ENCODE assay signal across 1 cellular context in genomic region chr3:71511037-71511436, GRCh38.
TF ChIP-seq lines count a peak whose summit lies in the region.

No MANE protein-coding gene starts in this region.

TF ChIP-seq in HEK293, 187 proteins besides CTCF, POLR2A, EP300 and RAD21 (continued from another document):
- TF ChIP-seq ZEB2 (tag by site-specific recombination; IDR thresholded peaks at IDR 0.05) = peak; percentile 31; the same call in 1 of the 2 replicates
- peak; percentile 54; the same call in 1 of the 2 replicates for TF ChIP-seq TCF7L2 (IDR thresholded peaks at IDR 0.05; ENCODE audit: borderline replicate concordance, low read depth, low read length)
